In genomic region chr5:42582723-42583122, GRCh38 we compare ENCODE assay signal across 16 cellular contexts.
DNase-seq lines count a peak whose midpoint lies in the region; ATAC-seq and TF ChIP-seq lines count a peak whose summit lies in the region.
"Had no signal": no experiment of that assay in that cellular context is flagged by ENCODE, and none has a peak within 500 bp of the region (broad histone marks: within the 10 kb centered on the region; RNA-seq: fewer than 3 reads in every experiment).

No MANE protein-coding gene starts in this region.

- H3K27ac Mint-ChIP-seq in stimulated activated effector memory CD8-positive, alpha-beta T cell treated with anti-CD3 and anti-CD28 coated beads, Interleukin-12 subunit alpha, Interleukin-12 subunit beta, amount 100 ng/mL, for 72 hours, result no peak overlapping the region
- no peak overlapping the region for H3K27ac Mint-ChIP-seq in activated T-helper 1 cell treated with anti-CD3 and anti-CD28 coated beads, Interleukin-12 subunit alpha, Interleukin-12 subunit beta, Interleukin-2, Interleukin-4 antibody, amounts not matched to agents 30 ng/mL and 10 ng/mL and 1 ng/mL, durations not matched to agents 14 hours and 24 hours and 36 hours
- H3K27ac Mint-ChIP-seq: CD4-positive, alpha-beta T cell; H9 had no signal

- in situ Hi-C loops in Panc1 (cut with HindIII; ENCODE audit: low pct_unique_long_range_greater_than_20kb, low sequenced_read_pairs), result no loop called here

- H3K9me3 ChIP-seq in Panc1 (ENCODE audit: control insufficient read depth, insufficient read depth, low read depth, low read length), result no peaks in the 10 kb centered on the region
- H3K9me3 ChIP-seq in lung (ENCODE audit: control insufficient read depth in 2 of 2, insufficient read depth in 1 of 2, low read length in 1 of 2), result no peaks in the 10 kb centered on the region

- POLR2A ChIA-PET in Panc1 (lab: Charles Lee), result no interaction called here

- BruUV-seq in Panc1 (replicated peaks; lab: Mats Ljungman, UMichigan), result no TSS peak

- peaks cover 13% of the 10 kb centered on the region for H3K27me3 Mint-ChIP-seq in activated T-helper 1 cell treated with anti-CD3 and anti-CD28 coated beads, Interleukin-12 subunit alpha, Interleukin-12 subunit beta, Interleukin-2, Interleukin-4 antibody, amounts not matched to agents 30 ng/mL and 10 ng/mL and 1 ng/mL, durations not matched to agents 14 hours and 24 hours and 36 hours (ENCODE audit: insufficient read depth)

- H3K27me3 ChIP-seq in Panc1 (ENCODE audit: control insufficient read depth, insufficient read depth, low read length), result no peaks in the 10 kb centered on the region; the same call in 1 of the 2 replicates
- no peaks in the 10 kb centered on the region for H3K27me3 ChIP-seq in lung (ENCODE audit: control insufficient read depth, insufficient read depth)

- H3K4me3 ChIP-seq in Panc1 (ENCODE audit: low read depth in 2 of 2, low read length in 2 of 2) (no peak overlapping the region), lung (no peak overlapping the region)
- H3K4me3 ChIP-seq: GM23248, K562 had no signal

- no peaks in the 10 kb centered on the region for H3K4me1 Mint-ChIP-seq in stimulated activated effector memory CD8-positive, alpha-beta T cell treated with anti-CD3 and anti-CD28 coated beads, Interleukin-12 subunit alpha, Interleukin-12 subunit beta, amount 100 ng/mL, for 72 hours
- no peaks in the 10 kb centered on the region for H3K4me1 Mint-ChIP-seq in activated T-helper 1 cell treated with anti-CD3 and anti-CD28 coated beads, Interleukin-12 subunit alpha, Interleukin-12 subunit beta, Interleukin-2, Interleukin-4 antibody, amounts not matched to agents 30 ng/mL and 10 ng/mL and 1 ng/mL, durations not matched to agents 14 hours and 24 hours and 36 hours (ENCODE audit: low read depth)

- H3K4me1 ChIP-seq in Panc1 (ENCODE audit: control insufficient read depth, insufficient read depth, low read length) (no peaks in the 10 kb centered on the region), lung (ENCODE audit: control insufficient read depth in 2 of 2, insufficient read depth in 2 of 2, low read length in 2 of 2) (peaks cover 0 to 13% of the 10 kb centered on the region in 2 donors)

- CTCF ChIA-PET in Panc1 (lab: Charles Lee), result interaction anchor here (1.2 to 1.3 kb wide), 2 partner anchors 98 to 726 kb away, joined by 3 to 5 read pairs; no protein-coding TSS in a partner anchor

- no peak overlapping the region for H3K4me3 Mint-ChIP-seq in stimulated activated effector memory CD8-positive, alpha-beta T cell treated with anti-CD3 and anti-CD28 coated beads, Interleukin-12 subunit alpha, Interleukin-12 subunit beta, amount 100 ng/mL, for 72 hours
- H3K4me3 Mint-ChIP-seq in activated T-helper 1 cell treated with anti-CD3 and anti-CD28 coated beads, Interleukin-12 subunit alpha, Interleukin-12 subunit beta, Interleukin-2, Interleukin-4 antibody, amounts not matched to agents 30 ng/mL and 10 ng/mL and 1 ng/mL, durations not matched to agents 14 hours and 24 hours and 36 hours, result no peak overlapping the region
- H3K4me3 Mint-ChIP-seq: CD4-positive, alpha-beta T cell; H9 had no signal

- H3K27ac ChIP-seq in Panc1 (ENCODE audit: low read length), result no peak overlapping the region
- H3K27ac ChIP-seq in lung (ENCODE audit: low read depth in 1 of 2, low read length in 1 of 2), result no peak overlapping the region
- H3K27ac ChIP-seq: GM23248 had no signal

- no peak for DNase-seq in Panc1 (ENCODE audit: low read depth, low spot score)
- DNase-seq in lung (ENCODE audit: low spot score), result no peak
- no peak for DNase-seq in stimulated activated effector memory CD8-positive, alpha-beta T cell treated with anti-CD3 and anti-CD28 coated beads, Interleukin-12 subunit alpha, Interleukin-12 subunit beta, amount 100 ng/mL, for 72 hours (ENCODE audit: low spot score in 2 of 2)
- DNase-seq in activated T-helper 1 cell treated with anti-CD3 and anti-CD28 coated beads, Interleukin-12 subunit alpha, Interleukin-12 subunit beta, Interleukin-2, Interleukin-4 antibody, amounts not matched to agents 30 ng/mL and 10 ng/mL and 1 ng/mL, durations not matched to agents 14 hours and 24 hours and 36 hours (ENCODE audit: low spot score), result no peak
- no peak for DNase-seq in NCI-H2029 treated with DMSO at 0.1 percent for 48 hours (lab: John Stamatoyannopoulos, UW)
- DNase-seq: DMS79 treated with DMSO at 0.1 percent for 48 hours, NCI-H1048, NCI-H1417 treated with DMSO at 0.1 percent for 48 hours, NCI-H187 treated with DMSO at 0.1 percent for 48 hours, NCI-H510A had no signal

- no peaks in the 10 kb centered on the region for H3K9me3 Mint-ChIP-seq in stimulated activated effector memory CD8-positive, alpha-beta T cell treated with anti-CD3 and anti-CD28 coated beads, Interleukin-12 subunit alpha, Interleukin-12 subunit beta, amount 100 ng/mL, for 72 hours
- no peaks in the 10 kb centered on the region for H3K9me3 Mint-ChIP-seq in activated T-helper 1 cell treated with anti-CD3 and anti-CD28 coated beads, Interleukin-12 subunit alpha, Interleukin-12 subunit beta, Interleukin-2, Interleukin-4 antibody, amounts not matched to agents 30 ng/mL and 10 ng/mL and 1 ng/mL, durations not matched to agents 14 hours and 24 hours and 36 hours
- H3K9me3 Mint-ChIP-seq: CD4-positive, alpha-beta T cell had no signal

- intact Hi-C loops in Panc1 (cut with micrococcal nuclease; ENCODE audit: unreplicated experiment), result loop anchor here (2.0 to 10.0 kb wide), 4 partner anchors 160 to 725 kb away; partner anchors contain the start of gene GHR
- intact Hi-C loops in activated T-helper 1 cell treated with anti-CD3 and anti-CD28 coated beads, Interleukin-12 subunit alpha, Interleukin-12 subunit beta, Interleukin-2, Interleukin-4 antibody, amounts not matched to agents 30 ng/mL and 10 ng/mL and 1 ng/mL, durations not matched to agents 14 hours and 24 hours and 36 hours (cut with micrococcal nuclease), result loop anchor here (5.0 kb wide), 2 partner anchors 185 to 305 kb away; no protein-coding TSS in a partner anchor

- no peaks in the 10 kb centered on the region for H3K36me3 Mint-ChIP-seq in stimulated activated effector memory CD8-positive, alpha-beta T cell treated with anti-CD3 and anti-CD28 coated beads, Interleukin-12 subunit alpha, Interleukin-12 subunit beta, amount 100 ng/mL, for 72 hours
- no peaks in the 10 kb centered on the region for H3K36me3 Mint-ChIP-seq in activated T-helper 1 cell treated with anti-CD3 and anti-CD28 coated beads, Interleukin-12 subunit alpha, Interleukin-12 subunit beta, Interleukin-2, Interleukin-4 antibody, amounts not matched to agents 30 ng/mL and 10 ng/mL and 1 ng/mL, durations not matched to agents 14 hours and 24 hours and 36 hours (ENCODE audit: low read depth)

- H3K36me3 ChIP-seq in Panc1 (ENCODE audit: control insufficient read depth, insufficient read depth, low read length) (no peaks in the 10 kb centered on the region; the same call in 1 of the 2 replicates), lung (ENCODE audit: control insufficient read depth in 2 of 2, insufficient read depth in 2 of 2, low read length in 2 of 2) (no peaks in the 10 kb centered on the region)

- WGBS in lung, 2 donors, result 95 to 96% methylated on average over 13 of the region's 13 CpGs

- no peak for TF ChIP-seq CTCF in Panc1 (IDR thresholded peaks at IDR 0.05)
- TF ChIP-seq CTCF in lung (IDR thresholded peaks at IDR 0.05; ENCODE audit: control extremely low read depth, extremely low read depth), result no peak

- ATAC-seq in GM19351 (IDR thresholded peaks at IDR 0.05; ENCODE audit: unreplicated experiment) (peak; percentile 3), Panc1 (0 out of 2 replicates have a peak, but pooled peaks have one; percentile 48), lung (ENCODE audit: insufficient read depth, low FRiP score) (peak; percentile 2), HG02623 (IDR thresholded peaks at IDR 0.05; ENCODE audit: unreplicated experiment) (no peak)
- peak; percentile 42 for ATAC-seq in stimulated activated effector memory CD8-positive, alpha-beta T cell treated with anti-CD3 and anti-CD28 coated beads, Interleukin-12 subunit alpha, Interleukin-12 subunit beta, amount 100 ng/mL, for 72 hours
